ENCODE assay signal across 22 cellular contexts in genomic region chr17:61966201-61966600, GRCh38.
"Had no signal": no experiment of that assay in that cellular context is flagged by ENCODE, and none has a peak within 500 bp of the region (broad histone marks: within the 10 kb centered on the region; RNA-seq: fewer than 3 reads in every experiment).

No MANE protein-coding gene starts in this region.

- H3K4me1 Mint-ChIP-seq: activated CD4-positive, alpha-beta memory T cell treated with anti-CD3 and anti-CD28 coated beads, Interleukin-2, amount 10 ng/mL, durations not matched to agents 7 days and 5 days; activated CD4-positive, alpha-beta T cell treated with anti-CD3 and anti-CD28 coated beads, Interleukin-2, amount 10 ng/mL, durations not matched to agents 24 days and 14 days; activated naive CD4-positive, alpha-beta T cell treated with anti-CD3 and anti-CD28 coated beads, Interleukin-2, amount 10 ng/mL, durations not matched to agents 7 days and 5 days had no signal

- H3K4me1 ChIP-seq: esophagus squamous epithelium, gastrocnemius medialis, psoas muscle, right atrium auricular region had no signal

- H3K4me3 ChIP-seq: esophagus squamous epithelium, gastrocnemius medialis, ovary, psoas muscle, right atrium auricular region, thoracic aorta had no signal

- H3K27me3 Mint-ChIP-seq: activated CD4-positive, alpha-beta memory T cell treated with anti-CD3 and anti-CD28 coated beads, Interleukin-2, amount 10 ng/mL, durations not matched to agents 7 days and 5 days; activated CD4-positive, alpha-beta T cell treated with anti-CD3 and anti-CD28 coated beads, Interleukin-2, amount 10 ng/mL, durations not matched to agents 24 days and 14 days; activated naive CD4-positive, alpha-beta T cell treated with anti-CD3 and anti-CD28 coated beads, Interleukin-2, amount 10 ng/mL, durations not matched to agents 7 days and 5 days; dendritic cell treated with granulocyte-macrophage colony-stimulating factor and Interleukin-4, amounts not matched to agents 40 ng/mL and 50 ng/mL, for 4 days; natural killer cell treated with Interleukin-12 subunit alpha and Interleukin-12 subunit beta and Interleukin-15 and Interleukin-18, amount 100 ng/mL, for 72 hours; type B pancreatic cell had no signal

- H3K4me3 Mint-ChIP-seq: activated CD4-positive, alpha-beta memory T cell treated with anti-CD3 and anti-CD28 coated beads, Interleukin-2, amount 10 ng/mL, durations not matched to agents 7 days and 5 days; activated CD4-positive, alpha-beta T cell treated with anti-CD3 and anti-CD28 coated beads, Interleukin-2, amount 10 ng/mL, durations not matched to agents 24 days and 14 days; activated naive CD4-positive, alpha-beta T cell treated with anti-CD3 and anti-CD28 coated beads, Interleukin-2, amount 10 ng/mL, durations not matched to agents 7 days and 5 days; activated T-cell treated with anti-CD3 and anti-CD28 coated beads, Interleukin-2, amount 50 U/mL, for 72 hours; dendritic cell treated with granulocyte-macrophage colony-stimulating factor and Interleukin-4, amounts not matched to agents 40 ng/mL and 50 ng/mL, for 4 days; natural killer cell treated with Interleukin-12 subunit alpha and Interleukin-12 subunit beta and Interleukin-15 and Interleukin-18, amount 100 ng/mL, for 72 hours; T-helper 1 cell treated with Interleukin-12 subunit alpha and Interleukin-12 subunit beta and Interleukin-4 antibody, amounts not matched to agents 30 μg/mL and 1 μg/mL, for 36 hours; type B pancreatic cell had no signal

- H3K27ac ChIP-seq: esophagus squamous epithelium, gastrocnemius medialis, neutrophil, ovary, psoas muscle, right atrium auricular region, thoracic aorta had no signal

- H3K27ac Mint-ChIP-seq: activated CD4-positive, alpha-beta memory T cell treated with anti-CD3 and anti-CD28 coated beads, Interleukin-2, amount 10 ng/mL, durations not matched to agents 7 days and 5 days; activated CD4-positive, alpha-beta T cell treated with anti-CD3 and anti-CD28 coated beads, Interleukin-2, amount 10 ng/mL, durations not matched to agents 24 days and 14 days; activated naive CD4-positive, alpha-beta T cell treated with anti-CD3 and anti-CD28 coated beads, Interleukin-2, amount 10 ng/mL, durations not matched to agents 7 days and 5 days; activated T-cell treated with anti-CD3 and anti-CD28 coated beads, Interleukin-2, amount 50 U/mL, for 72 hours; dendritic cell treated with granulocyte-macrophage colony-stimulating factor and Interleukin-4, amounts not matched to agents 40 ng/mL and 50 ng/mL, for 4 days; natural killer cell treated with Interleukin-12 subunit alpha and Interleukin-12 subunit beta and Interleukin-15 and Interleukin-18, amount 100 ng/mL, for 72 hours; T-helper 1 cell treated with Interleukin-12 subunit alpha and Interleukin-12 subunit beta and Interleukin-4 antibody, amounts not matched to agents 30 μg/mL and 1 μg/mL, for 36 hours; type B pancreatic cell had no signal

- H3K27me3 ChIP-seq: esophagus squamous epithelium, gastrocnemius medialis, neutrophil, ovary, right atrium auricular region had no signal

- H3K9me3 Mint-ChIP-seq: activated CD4-positive, alpha-beta memory T cell treated with anti-CD3 and anti-CD28 coated beads, Interleukin-2, amount 10 ng/mL, durations not matched to agents 7 days and 5 days; activated CD4-positive, alpha-beta T cell treated with anti-CD3 and anti-CD28 coated beads, Interleukin-2, amount 10 ng/mL, durations not matched to agents 24 days and 14 days; activated naive CD4-positive, alpha-beta T cell treated with anti-CD3 and anti-CD28 coated beads, Interleukin-2, amount 10 ng/mL, durations not matched to agents 7 days and 5 days; activated T-cell treated with anti-CD3 and anti-CD28 coated beads, Interleukin-2, amount 50 U/mL, for 72 hours; dendritic cell treated with granulocyte-macrophage colony-stimulating factor and Interleukin-4, amounts not matched to agents 40 ng/mL and 50 ng/mL, for 4 days; natural killer cell treated with Interleukin-12 subunit alpha and Interleukin-12 subunit beta and Interleukin-15 and Interleukin-18, amount 100 ng/mL, for 72 hours; T-helper 1 cell treated with Interleukin-12 subunit alpha and Interleukin-12 subunit beta and Interleukin-4 antibody, amounts not matched to agents 30 μg/mL and 1 μg/mL, for 36 hours; type B pancreatic cell had no signal

- DNase-seq: activated CD4-positive, alpha-beta memory T cell treated with anti-CD3 and anti-CD28 coated beads, Interleukin-2, amount 10 ng/mL, durations not matched to agents 7 days and 5 days; activated CD4-positive, alpha-beta T cell treated with anti-CD3 and anti-CD28 coated beads, Interleukin-2, amount 10 ng/mL, durations not matched to agents 24 days and 14 days; activated effector memory CD4-positive, alpha-beta T cell treated with anti-CD3 and anti-CD28 coated beads, Interleukin-2, amount 50 U/mL, for 16 hours; activated naive CD4-positive, alpha-beta T cell treated with anti-CD3 and anti-CD28 coated beads, Interleukin-2, amount 10 ng/mL, durations not matched to agents 7 days and 5 days; activated T-cell treated with anti-CD3 and anti-CD28 coated beads, Interleukin-2, amount 50 U/mL, for 72 hours; effector memory CD4-positive, alpha-beta T cell; esophagus squamous epithelium; gastrocnemius medialis; head of caudate nucleus; ovary; psoas muscle; stimulated activated CD4-positive, alpha-beta T cell treated with anti-CD3 and anti-CD28 coated beads, Interleukin-4, amount 100 ng/mL, for 24 hours; stimulated activated naive CD4-positive, alpha-beta T cell treated with Interleukin-2 at 50 U/mL for 16 hours; T1000 had no signal

- ATAC-seq: activated CD4-positive, CD25-positive, alpha-beta regulatory T cell treated with anti-CD3 and anti-CD28 coated beads, Interleukin-2, amount 50 U/mL, for 24 hours; activated T-cell treated with anti-CD3 and anti-CD28 coated beads, Interleukin-2, amount 50 U/mL, for 72 hours; gastrocnemius medialis; natural killer cell treated with Interleukin-12 subunit alpha and Interleukin-12 subunit beta and Interleukin-15 and Interleukin-18, amount 100 ng/mL, for 72 hours; psoas muscle had no signal

- H3K36me3 ChIP-seq: ovary had no signal

- H3K9me3 ChIP-seq: esophagus squamous epithelium, gastrocnemius medialis, neutrophil, ovary, psoas muscle, right atrium auricular region, thoracic aorta had no signal
